In the genomic region with DNA sequence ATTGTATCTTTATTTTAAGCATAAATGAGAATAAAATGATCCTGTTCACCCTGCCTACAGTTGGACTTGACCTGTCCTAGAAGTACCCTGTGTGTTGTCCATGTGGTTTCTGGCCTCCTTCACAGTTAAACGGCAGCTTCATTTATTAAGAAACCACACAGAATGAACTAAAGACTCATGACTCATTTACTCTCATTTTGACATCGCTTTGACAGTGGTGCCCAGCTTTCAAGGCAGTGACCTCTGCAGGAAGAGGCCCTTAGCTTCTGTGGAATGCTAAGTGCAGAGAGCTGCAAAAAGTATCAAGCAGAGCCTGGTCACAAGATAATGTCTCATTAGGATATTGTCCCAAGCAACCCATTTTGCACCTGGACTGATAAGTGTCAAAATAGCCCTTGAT, we compare ENCODE assay signal across 8 cellular contexts.
DNase-seq lines count a peak whose midpoint lies in the region; ATAC-seq and TF ChIP-seq lines count a peak whose summit lies in the region.

No MANE protein-coding gene starts in this region.

- ATAC-seq in HG02884 (IDR thresholded peaks at IDR 0.05; ENCODE audit: unreplicated experiment) (peak; percentile 75), esophagus mucosa (no peak)

- no peak for TF ChIP-seq CTCF in GM13976 (IDR thresholded peaks at IDR 0.05; ENCODE audit: borderline replicate concordance, control extremely low read depth, extremely low read depth, insufficient read depth, missing control alignments)

- peak overlapping the region; percentile 58 for H3K27ac Mint-ChIP-seq in T-helper 2 cell treated with Interferon-gamma antibody and Interleukin-4, amounts not matched to agents 5 μg/mL and 100 μg/mL, for 36 hours
- H3K27ac Mint-ChIP-seq in immature natural killer cell = peak overlapping the region in 4 of 6 donors; percentile 26 to 74 (median 44)

- no peaks in the 10 kb centered on the region for H3K27me3 Mint-ChIP-seq in T-helper 2 cell treated with Interferon-gamma antibody and Interleukin-4, amounts not matched to agents 5 μg/mL and 100 μg/mL, for 36 hours (ENCODE audit: low read depth)
- peaks cover 0 to 6% (median under 1%) of the 10 kb centered on the region in 3 donors for H3K27me3 Mint-ChIP-seq in immature natural killer cell (ENCODE audit: low read depth in 3 of 3)

- H3K9me3 Mint-ChIP-seq in T-helper 2 cell treated with Interferon-gamma antibody and Interleukin-4, amounts not matched to agents 5 μg/mL and 100 μg/mL, for 36 hours = no peaks in the 10 kb centered on the region
- H3K9me3 Mint-ChIP-seq in immature natural killer cell = no peaks in the 10 kb centered on the region

- DNase-seq in GM13976 (ENCODE audit: low spot score) (peak; percentile 64), immature natural killer cell (no peak), SHP77 treated with DMSO at 0.1 percent for 48 hours (lab: John Stamatoyannopoulos, UW) (no peak), NCI-H187 (lab: John Stamatoyannopoulos, UW) (no peak), NCI-H526 treated with DMSO at 0.1 percent for 48 hours (lab: John Stamatoyannopoulos, UW) (no peak)
- peak; percentile 45 for DNase-seq in T-helper 2 cell treated with Interferon-gamma antibody and Interleukin-4, amounts not matched to agents 5 μg/mL and 100 μg/mL, for 36 hours (ENCODE audit: low spot score)

- H3K4me1 Mint-ChIP-seq in T-helper 2 cell treated with Interferon-gamma antibody and Interleukin-4, amounts not matched to agents 5 μg/mL and 100 μg/mL, for 36 hours (ENCODE audit: low read depth) = peaks cover 28% of the 10 kb centered on the region
- no peaks in the 10 kb centered on the region for H3K4me1 Mint-ChIP-seq in immature natural killer cell

- H3K4me3 Mint-ChIP-seq in T-helper 2 cell treated with Interferon-gamma antibody and Interleukin-4, amounts not matched to agents 5 μg/mL and 100 μg/mL, for 36 hours = peak overlapping the region; percentile 7
- no peak overlapping the region for H3K4me3 Mint-ChIP-seq in immature natural killer cell

- H3K36me3 Mint-ChIP-seq in T-helper 2 cell treated with Interferon-gamma antibody and Interleukin-4, amounts not matched to agents 5 μg/mL and 100 μg/mL, for 36 hours (ENCODE audit: low read depth) = peaks cover 36% of the 10 kb centered on the region
- peaks cover 3 to 20% (median 15%) of the 10 kb centered on the region in 3 donors for H3K36me3 Mint-ChIP-seq in immature natural killer cell

- in situ Hi-C loops in GM13976 (cut with MboI; ENCODE audit: low sequenced_read_pairs, unreplicated experiment) = no loop called here

Comparison
In these comparisons a context has a peak if more than half of its experiments do, and no peak if none do; other contexts are left out.
1. DNase-seq: peak in GM13976 (single experiment) and T-helper 2 cell treated with Interferon-gamma antibody and Interleukin-4, amounts not matched to agents 5 μg/mL and 100 μg/mL, for 36 hours (single experiment); none in immature natural killer cell (0 of 3), SHP77 treated with DMSO at 0.1 percent for 48 hours (single experiment), NCI-H187 (0 of 2) and NCI-H526 treated with DMSO at 0.1 percent for 48 hours (single experiment).